ENCODE assay signal across 2 cellular contexts in the genomic region with DNA sequence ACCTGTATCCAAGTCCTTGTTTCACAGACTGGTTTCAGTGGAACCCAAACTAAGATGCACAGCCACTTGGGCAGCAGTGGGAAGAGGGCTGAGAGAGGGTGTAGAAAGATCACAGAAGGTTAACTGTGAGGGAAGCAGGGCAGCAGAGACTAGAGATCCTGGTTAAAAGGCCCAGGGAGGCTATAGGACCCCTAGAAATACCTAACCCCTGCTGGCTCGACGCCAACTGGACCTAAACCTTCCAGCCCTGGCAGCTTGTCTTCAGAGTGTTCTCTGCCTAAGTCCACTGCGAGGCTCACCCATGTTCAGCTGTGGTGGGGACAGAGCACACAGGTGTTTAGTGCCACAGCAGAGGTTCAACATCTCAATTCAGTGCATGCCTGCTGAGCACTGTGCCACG.
TF ChIP-seq lines count a peak whose summit lies in the region.

No MANE protein-coding gene starts in this region.

TF ChIP-seq in HepG2, 621 proteins besides CTCF, POLR2A, EP300 and RAD21:
- TF ChIP-seq ZNF7 (CRISPR knock-in tag; IDR thresholded peaks at IDR 0.05) (no peak), ZNF451 (CRISPR knock-in tag; IDR thresholded peaks at IDR 0.05) (no peak), ZNF44 (CRISPR knock-in tag; IDR thresholded peaks at IDR 0.05) (no peak), EZH2 (conservative IDR thresholded peaks at IDR 0.05; ENCODE audit: low read depth, low read length) (no peak), TBX3 (IDR thresholded peaks at IDR 0.05; ENCODE audit: borderline replicate concordance) (no peak)
- TF ChIP-seq, protein P1, sequence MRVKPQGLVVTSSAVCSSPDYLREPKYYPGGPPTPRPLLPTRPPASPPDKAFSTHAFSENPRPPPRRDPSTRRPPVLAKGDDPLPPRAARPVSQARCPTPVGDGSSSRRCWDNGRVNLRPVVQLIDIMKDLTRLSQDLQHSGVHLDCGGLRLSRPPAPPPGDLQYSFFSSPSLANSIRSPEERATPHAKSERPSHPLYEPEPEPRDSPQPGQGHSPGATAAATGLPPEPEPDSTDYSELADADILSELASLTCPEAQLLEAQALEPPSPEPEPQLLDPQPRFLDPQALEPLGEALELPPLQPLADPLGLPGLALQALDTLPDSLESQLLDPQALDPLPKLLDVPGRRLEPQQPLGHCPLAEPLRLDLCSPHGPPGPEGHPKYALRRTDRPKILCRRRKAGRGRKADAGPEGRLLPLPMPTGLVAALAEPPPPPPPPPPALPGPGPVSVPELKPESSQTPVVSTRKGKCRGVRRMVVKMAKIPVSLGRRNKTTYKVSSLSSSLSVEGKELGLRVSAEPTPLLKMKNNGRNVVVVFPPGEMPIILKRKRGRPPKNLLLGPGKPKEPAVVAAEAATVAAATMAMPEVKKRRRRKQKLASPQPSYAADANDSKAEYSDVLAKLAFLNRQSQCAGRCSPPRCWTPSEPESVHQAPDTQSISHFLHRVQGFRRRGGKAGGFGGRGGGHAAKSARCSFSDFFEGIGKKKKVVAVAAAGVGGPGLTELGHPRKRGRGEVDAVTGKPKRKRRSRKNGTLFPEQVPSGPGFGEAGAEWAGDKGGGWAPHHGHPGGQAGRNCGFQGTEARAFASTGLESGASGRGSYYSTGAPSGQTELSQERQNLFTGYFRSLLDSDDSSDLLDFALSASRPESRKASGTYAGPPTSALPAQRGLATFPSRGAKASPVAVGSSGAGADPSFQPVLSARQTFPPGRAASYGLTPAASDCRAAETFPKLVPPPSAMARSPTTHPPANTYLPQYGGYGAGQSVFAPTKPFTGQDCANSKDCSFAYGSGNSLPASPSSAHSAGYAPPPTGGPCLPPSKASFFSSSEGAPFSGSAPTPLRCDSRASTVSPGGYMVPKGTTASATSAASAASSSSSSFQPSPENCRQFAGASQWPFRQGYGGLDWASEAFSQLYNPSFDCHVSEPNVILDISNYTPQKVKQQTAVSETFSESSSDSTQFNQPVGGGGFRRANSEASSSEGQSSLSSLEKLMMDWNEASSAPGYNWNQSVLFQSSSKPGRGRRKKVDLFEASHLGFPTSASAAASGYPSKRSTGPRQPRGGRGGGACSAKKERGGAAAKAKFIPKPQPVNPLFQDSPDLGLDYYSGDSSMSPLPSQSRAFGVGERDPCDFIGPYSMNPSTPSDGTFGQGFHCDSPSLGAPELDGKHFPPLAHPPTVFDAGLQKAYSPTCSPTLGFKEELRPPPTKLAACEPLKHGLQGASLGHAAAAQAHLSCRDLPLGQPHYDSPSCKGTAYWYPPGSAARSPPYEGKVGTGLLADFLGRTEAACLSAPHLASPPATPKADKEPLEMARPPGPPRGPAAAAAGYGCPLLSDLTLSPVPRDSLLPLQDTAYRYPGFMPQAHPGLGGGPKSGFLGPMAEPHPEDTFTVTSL (CRISPR knock-in tag; IDR thresholded peaks at IDR 0.05; ENCODE audit: borderline replicate concordance), result no peak
- TF ChIP-seq, protein P2, sequence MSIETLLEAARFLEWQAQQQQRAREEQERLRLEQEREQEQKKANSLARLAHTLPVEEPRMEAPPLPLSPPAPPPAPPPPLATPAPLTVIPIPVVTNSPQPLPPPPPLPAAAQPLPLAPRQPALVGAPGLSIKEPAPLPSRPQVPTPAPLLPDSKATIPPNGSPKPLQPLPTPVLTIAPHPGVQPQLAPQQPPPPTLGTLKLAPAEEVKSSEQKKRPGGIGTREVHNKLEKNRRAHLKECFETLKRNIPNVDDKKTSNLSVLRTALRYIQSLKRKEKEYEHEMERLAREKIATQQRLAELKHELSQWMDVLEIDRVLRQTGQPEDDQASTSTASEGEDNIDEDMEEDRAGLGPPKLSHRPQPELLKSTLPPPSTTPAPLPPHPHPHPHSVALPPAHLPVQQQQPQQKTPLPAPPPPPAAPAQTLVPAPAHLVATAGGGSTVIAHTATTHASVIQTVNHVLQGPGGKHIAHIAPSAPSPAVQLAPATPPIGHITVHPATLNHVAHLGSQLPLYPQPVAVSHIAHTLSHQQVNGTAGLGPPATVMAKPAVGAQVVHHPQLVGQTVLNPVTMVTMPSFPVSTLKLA (IDR thresholded peaks at IDR 0.05), result peak; percentile 38; the same call in 1 of the 2 replicates
TF ChIP-seq in HepG2: peak in this region for 1.

TF ChIP-seq in H1, 55 proteins besides CTCF, POLR2A, EP300 and RAD21:
- TF ChIP-seq NRF1 (IDR thresholded peaks at IDR 0.05; ENCODE audit: low read depth, low read length) (no peak), JUN (IDR thresholded peaks at IDR 0.05; ENCODE audit: low read depth, low read length) (no peak), TAF7 (optimal IDR thresholded peaks at IDR 0.05; ENCODE audit: borderline replicate concordance, low read depth, low read length) (no peak), GTF2F1 (IDR thresholded peaks at IDR 0.05; ENCODE audit: borderline replicate concordance, low read depth, low read length) (no peak), EGR1 (IDR thresholded peaks at IDR 0.05; ENCODE audit: borderline replicate concordance, low read depth, low read length) (no peak), TEAD4 (IDR thresholded peaks at IDR 0.05; ENCODE audit: low read depth, low read length) (no peak), CTBP2 (IDR thresholded peaks at IDR 0.05; ENCODE audit: borderline replicate concordance, insufficient read depth, insufficient read length, low read length) (no peak), TAF1 (IDR thresholded peaks at IDR 0.05; ENCODE audit: low read depth, low read length) (no peak), HDAC6 (IDR thresholded peaks at IDR 0.05; ENCODE audit: low read depth, low read length) (no peak), YY1 (IDR thresholded peaks at IDR 0.05; ENCODE audit: low read depth, low read length) (no peak), CHD2 (IDR thresholded peaks at IDR 0.05; ENCODE audit: low read length) (no peak), POU5F1 (IDR thresholded peaks at IDR 0.05; ENCODE audit: low read depth, low read length) (no peak), CBX8 (IDR thresholded peaks at IDR 0.05; ENCODE audit: borderline replicate concordance, low read depth, low read length) (no peak), CEBPB (IDR thresholded peaks at IDR 0.05; ENCODE audit: low read depth, low read length) (no peak), HDAC2 (IDR thresholded peaks at IDR 0.05; ENCODE audit: borderline replicate concordance in 1 of 2, low read depth in 2 of 2, low read length in 2 of 2) (no peak), RXRA (IDR thresholded peaks at IDR 0.05; ENCODE audit: insufficient read depth, low read depth, low read length) (no peak), JUND (IDR thresholded peaks at IDR 0.05; ENCODE audit: low read length) (no peak)
- TF ChIP-seq, protein P3, sequence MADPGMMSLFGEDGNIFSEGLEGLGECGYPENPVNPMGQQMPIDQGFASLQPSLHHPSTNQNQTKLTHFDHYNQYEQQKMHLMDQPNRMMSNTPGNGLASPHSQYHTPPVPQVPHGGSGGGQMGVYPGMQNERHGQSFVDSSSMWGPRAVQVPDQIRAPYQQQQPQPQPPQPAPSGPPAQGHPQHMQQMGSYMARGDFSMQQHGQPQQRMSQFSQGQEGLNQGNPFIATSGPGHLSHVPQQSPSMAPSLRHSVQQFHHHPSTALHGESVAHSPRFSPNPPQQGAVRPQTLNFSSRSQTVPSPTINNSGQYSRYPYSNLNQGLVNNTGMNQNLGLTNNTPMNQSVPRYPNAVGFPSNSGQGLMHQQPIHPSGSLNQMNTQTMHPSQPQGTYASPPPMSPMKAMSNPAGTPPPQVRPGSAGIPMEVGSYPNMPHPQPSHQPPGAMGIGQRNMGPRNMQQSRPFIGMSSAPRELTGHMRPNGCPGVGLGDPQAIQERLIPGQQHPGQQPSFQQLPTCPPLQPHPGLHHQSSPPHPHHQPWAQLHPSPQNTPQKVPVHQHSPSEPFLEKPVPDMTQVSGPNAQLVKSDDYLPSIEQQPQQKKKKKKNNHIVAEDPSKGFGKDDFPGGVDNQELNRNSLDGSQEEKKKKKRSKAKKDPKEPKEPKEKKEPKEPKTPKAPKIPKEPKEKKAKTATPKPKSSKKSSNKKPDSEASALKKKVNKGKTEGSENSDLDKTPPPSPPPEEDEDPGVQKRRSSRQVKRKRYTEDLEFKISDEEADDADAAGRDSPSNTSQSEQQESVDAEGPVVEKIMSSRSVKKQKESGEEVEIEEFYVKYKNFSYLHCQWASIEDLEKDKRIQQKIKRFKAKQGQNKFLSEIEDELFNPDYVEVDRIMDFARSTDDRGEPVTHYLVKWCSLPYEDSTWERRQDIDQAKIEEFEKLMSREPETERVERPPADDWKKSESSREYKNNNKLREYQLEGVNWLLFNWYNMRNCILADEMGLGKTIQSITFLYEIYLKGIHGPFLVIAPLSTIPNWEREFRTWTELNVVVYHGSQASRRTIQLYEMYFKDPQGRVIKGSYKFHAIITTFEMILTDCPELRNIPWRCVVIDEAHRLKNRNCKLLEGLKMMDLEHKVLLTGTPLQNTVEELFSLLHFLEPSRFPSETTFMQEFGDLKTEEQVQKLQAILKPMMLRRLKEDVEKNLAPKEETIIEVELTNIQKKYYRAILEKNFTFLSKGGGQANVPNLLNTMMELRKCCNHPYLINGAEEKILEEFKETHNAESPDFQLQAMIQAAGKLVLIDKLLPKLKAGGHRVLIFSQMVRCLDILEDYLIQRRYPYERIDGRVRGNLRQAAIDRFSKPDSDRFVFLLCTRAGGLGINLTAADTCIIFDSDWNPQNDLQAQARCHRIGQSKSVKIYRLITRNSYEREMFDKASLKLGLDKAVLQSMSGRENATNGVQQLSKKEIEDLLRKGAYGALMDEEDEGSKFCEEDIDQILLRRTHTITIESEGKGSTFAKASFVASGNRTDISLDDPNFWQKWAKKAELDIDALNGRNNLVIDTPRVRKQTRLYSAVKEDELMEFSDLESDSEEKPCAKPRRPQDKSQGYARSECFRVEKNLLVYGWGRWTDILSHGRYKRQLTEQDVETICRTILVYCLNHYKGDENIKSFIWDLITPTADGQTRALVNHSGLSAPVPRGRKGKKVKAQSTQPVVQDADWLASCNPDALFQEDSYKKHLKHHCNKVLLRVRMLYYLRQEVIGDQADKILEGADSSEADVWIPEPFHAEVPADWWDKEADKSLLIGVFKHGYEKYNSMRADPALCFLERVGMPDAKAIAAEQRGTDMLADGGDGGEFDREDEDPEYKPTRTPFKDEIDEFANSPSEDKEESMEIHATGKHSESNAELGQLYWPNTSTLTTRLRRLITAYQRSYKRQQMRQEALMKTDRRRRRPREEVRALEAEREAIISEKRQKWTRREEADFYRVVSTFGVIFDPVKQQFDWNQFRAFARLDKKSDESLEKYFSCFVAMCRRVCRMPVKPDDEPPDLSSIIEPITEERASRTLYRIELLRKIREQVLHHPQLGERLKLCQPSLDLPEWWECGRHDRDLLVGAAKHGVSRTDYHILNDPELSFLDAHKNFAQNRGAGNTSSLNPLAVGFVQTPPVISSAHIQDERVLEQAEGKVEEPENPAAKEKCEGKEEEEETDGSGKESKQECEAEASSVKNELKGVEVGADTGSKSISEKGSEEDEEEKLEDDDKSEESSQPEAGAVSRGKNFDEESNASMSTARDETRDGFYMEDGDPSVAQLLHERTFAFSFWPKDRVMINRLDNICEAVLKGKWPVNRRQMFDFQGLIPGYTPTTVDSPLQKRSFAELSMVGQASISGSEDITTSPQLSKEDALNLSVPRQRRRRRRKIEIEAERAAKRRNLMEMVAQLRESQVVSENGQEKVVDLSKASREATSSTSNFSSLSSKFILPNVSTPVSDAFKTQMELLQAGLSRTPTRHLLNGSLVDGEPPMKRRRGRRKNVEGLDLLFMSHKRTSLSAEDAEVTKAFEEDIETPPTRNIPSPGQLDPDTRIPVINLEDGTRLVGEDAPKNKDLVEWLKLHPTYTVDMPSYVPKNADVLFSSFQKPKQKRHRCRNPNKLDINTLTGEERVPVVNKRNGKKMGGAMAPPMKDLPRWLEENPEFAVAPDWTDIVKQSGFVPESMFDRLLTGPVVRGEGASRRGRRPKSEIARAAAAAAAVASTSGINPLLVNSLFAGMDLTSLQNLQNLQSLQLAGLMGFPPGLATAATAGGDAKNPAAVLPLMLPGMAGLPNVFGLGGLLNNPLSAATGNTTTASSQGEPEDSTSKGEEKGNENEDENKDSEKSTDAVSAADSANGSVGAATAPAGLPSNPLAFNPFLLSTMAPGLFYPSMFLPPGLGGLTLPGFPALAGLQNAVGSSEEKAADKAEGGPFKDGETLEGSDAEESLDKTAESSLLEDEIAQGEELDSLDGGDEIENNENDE (IDR thresholded peaks at IDR 0.05; ENCODE audit: insufficient replicate concordance, low read length), result no peak
- TF ChIP-seq, protein P4, sequence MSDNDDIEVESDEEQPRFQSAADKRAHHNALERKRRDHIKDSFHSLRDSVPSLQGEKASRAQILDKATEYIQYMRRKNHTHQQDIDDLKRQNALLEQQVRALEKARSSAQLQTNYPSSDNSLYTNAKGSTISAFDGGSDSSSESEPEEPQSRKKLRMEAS (IDR thresholded peaks at IDR 0.05), result no peak
- TF ChIP-seq, protein P5, sequence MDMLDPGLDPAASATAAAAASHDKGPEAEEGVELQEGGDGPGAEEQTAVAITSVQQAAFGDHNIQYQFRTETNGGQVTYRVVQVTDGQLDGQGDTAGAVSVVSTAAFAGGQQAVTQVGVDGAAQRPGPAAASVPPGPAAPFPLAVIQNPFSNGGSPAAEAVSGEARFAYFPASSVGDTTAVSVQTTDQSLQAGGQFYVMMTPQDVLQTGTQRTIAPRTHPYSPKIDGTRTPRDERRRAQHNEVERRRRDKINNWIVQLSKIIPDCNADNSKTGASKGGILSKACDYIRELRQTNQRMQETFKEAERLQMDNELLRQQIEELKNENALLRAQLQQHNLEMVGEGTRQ (IDR thresholded peaks at IDR 0.05; ENCODE audit: low read length), result no peak
